In genomic region chr5:121757753-121758152, GRCh38 we compare ENCODE assay signal across 23 cellular contexts.
DNase-seq lines count a peak whose midpoint lies in the region; ATAC-seq, FAIRE-seq and TF ChIP-seq lines count a peak whose summit lies in the region.
"Had no signal": no experiment of that assay in that cellular context is flagged by ENCODE, and none has a peak within 500 bp of the region (broad histone marks: within the 10 kb centered on the region; RNA-seq: fewer than 3 reads in every experiment).

No MANE protein-coding gene starts in this region.

- H3K4me2 ChIP-seq in K562 (ENCODE audit: insufficient read depth, low read length) = no peak overlapping the region

- H3K27me3 ChIP-seq in breast epithelium (no peaks in the 10 kb centered on the region), K562 (ENCODE audit: control insufficient read depth in 2 of 2, insufficient read depth in 2 of 2, low read length in 2 of 2) (no peaks in the 10 kb centered on the region), upper lobe of right lung (no peaks in the 10 kb centered on the region)
- H3K27me3 ChIP-seq: BE2C; BLaER1 treated with 17β-estradiol and CSF1 and Interleukin-3, amounts not matched to agents 10 nM and 100 nM had no signal

- no peaks in the 10 kb centered on the region for H3K9me1 ChIP-seq in K562 (ENCODE audit: control insufficient read depth, insufficient read depth, low read length)

- H3K9ac ChIP-seq in K562 (ENCODE audit: insufficient read depth in 1 of 2, low read depth in 2 of 2, low read length in 2 of 2) = no peak overlapping the region
- H3K9ac ChIP-seq: BLaER1 treated with 17β-estradiol and CSF1 and Interleukin-3, amounts not matched to agents 10 nM and 100 nM had no signal

- peak overlapping the region; percentile 36 for H3K27ac Mint-ChIP-seq in MCF 10A (ENCODE audit: low read depth, unreplicated experiment)
- H3K27ac Mint-ChIP-seq in activated CD4-positive, alpha-beta T cell treated with anti-CD3 and anti-CD28 coated beads, Interleukin-2, amount 10 ng/mL, durations not matched to agents 24 days and 14 days = no peak overlapping the region
- H3K27ac Mint-ChIP-seq: CD14-positive monocyte; CD4-positive, alpha-beta T cell; CD8-positive, alpha-beta memory T cell; HFFc6 had no signal

- CTCF ChIA-PET in MCF 10A (lab: Yijun Ruan, JAX) = no interaction called here
- CTCF ChIA-PET in K562 (lab: Yijun Ruan, JAX; ENCODE audit: low intra/inter-chr PET ratio) = no interaction called here

- no peak for DNase-seq in MCF 10A (ENCODE audit: unreplicated experiment)
- no peak for DNase-seq in breast epithelium (ENCODE audit: low spot score in 2 of 2)
- peak; percentile 25 for DNase-seq in NCI-H2227 (lab: John Stamatoyannopoulos, UW; ENCODE audit: unreplicated experiment)
- no peak for DNase-seq in K562 (ENCODE audit: extremely low read depth in 1 of 4, low spot score in 3 of 4)
- DNase-seq in COLO668 (lab: John Stamatoyannopoulos, UW; ENCODE audit: unreplicated experiment) = no peak
- DNase-seq in upper lobe of right lung = no peak
- no peak for DNase-seq in activated CD4-positive, alpha-beta T cell treated with anti-CD3 and anti-CD28 coated beads, Interleukin-2, amount 10 ng/mL, durations not matched to agents 24 days and 14 days
- DNase-seq: ACHN; BE2C; Calu3; CD4-positive, alpha-beta T cell; CD8-positive, alpha-beta memory T cell; COR-L47; DMS53; DMS79 treated with DMSO at 0.1 percent for 48 hours; GOT3; HFFc6 had no signal

- no peaks in the 10 kb centered on the region for H4K20me1 ChIP-seq in K562 (replicated peaks; ENCODE audit: control insufficient read depth, insufficient read depth, low read length)
- H4K20me1 ChIP-seq: BLaER1 treated with 17β-estradiol and CSF1 and Interleukin-3, amounts not matched to agents 10 nM and 100 nM had no signal

- no peak overlapping the region for H3K4me3 Mint-ChIP-seq in MCF 10A (ENCODE audit: unreplicated experiment)
- no peak overlapping the region for H3K4me3 Mint-ChIP-seq in activated CD4-positive, alpha-beta T cell treated with anti-CD3 and anti-CD28 coated beads, Interleukin-2, amount 10 ng/mL, durations not matched to agents 24 days and 14 days
- H3K4me3 Mint-ChIP-seq: CD14-positive monocyte; CD4-positive, alpha-beta T cell; CD8-positive, alpha-beta memory T cell; HFFc6 had no signal

- TF ChIP-seq RAD21 in K562 (CRISPR knock-in tag; conservative IDR thresholded peaks at IDR 0.05 in 1 of 2, IDR thresholded peaks at IDR 0.05 in 1 of 2) = no peak

- in situ Hi-C loops in K562 (cut with MboI) = no loop called here

- H2AFZ ChIP-seq in K562 (ENCODE audit: low read depth, low read length) = no peak overlapping the region; the same call in 1 of the 2 replicates

- no peaks in the 10 kb centered on the region for H3K27me3 Mint-ChIP-seq in MCF 10A (ENCODE audit: insufficient read depth, unreplicated experiment)
- H3K27me3 Mint-ChIP-seq in activated CD4-positive, alpha-beta T cell treated with anti-CD3 and anti-CD28 coated beads, Interleukin-2, amount 10 ng/mL, durations not matched to agents 24 days and 14 days = no peaks in the 10 kb centered on the region
- H3K27me3 Mint-ChIP-seq: CD4-positive, alpha-beta T cell; CD8-positive, alpha-beta memory T cell had no signal

- intact Hi-C loops in MCF 10A (cut with micrococcal nuclease) = no loop called here
- intact Hi-C loops in breast epithelium (cut with DNase I; ENCODE audit: low total_unique reads) = no loop called here
- intact Hi-C loops in K562 (cut with micrococcal nuclease) = no loop called here
- intact Hi-C loops in upper lobe of right lung (cut with DNase I) = no loop called here
- intact Hi-C loops in activated CD4-positive, alpha-beta T cell treated with anti-CD3 and anti-CD28 coated beads, Interleukin-2, amount 10 ng/mL, durations not matched to agents 24 days and 14 days (cut with micrococcal nuclease) = no loop called here

- H3K36me3 ChIP-seq in breast epithelium (no peaks in the 10 kb centered on the region), K562 (ENCODE audit: control insufficient read depth, insufficient read depth, low read length) (no peaks in the 10 kb centered on the region), upper lobe of right lung (no peaks in the 10 kb centered on the region)
- H3K36me3 ChIP-seq: BE2C; BLaER1 treated with 17β-estradiol and CSF1 and Interleukin-3, amounts not matched to agents 10 nM and 100 nM; HAP-1 had no signal

- H3K4me1 ChIP-seq in breast epithelium = no peaks in the 10 kb centered on the region
- H3K4me1 ChIP-seq in K562 (replicated peaks in 1 of 2; ENCODE audit: control insufficient read depth in 2 of 2, insufficient read depth in 2 of 2, low read length in 2 of 2) = no peaks in the 10 kb centered on the region; a peak in 1 of 5 replicates
- no peaks in the 10 kb centered on the region for H3K4me1 ChIP-seq in upper lobe of right lung
- H3K4me1 ChIP-seq: BE2C, HAP-1 had no signal

- TF ChIP-seq POLR2A in breast epithelium (IDR thresholded peaks at IDR 0.05) (no peak), K562 (conservative IDR thresholded peaks at IDR 0.05) (no peak)

- ATAC-seq in K562 (no peak), upper lobe of right lung (no peak)

- no peaks in the 10 kb centered on the region for H3K9me3 Mint-ChIP-seq in MCF 10A (ENCODE audit: unreplicated experiment)
- H3K9me3 Mint-ChIP-seq in activated CD4-positive, alpha-beta T cell treated with anti-CD3 and anti-CD28 coated beads, Interleukin-2, amount 10 ng/mL, durations not matched to agents 24 days and 14 days = no peaks in the 10 kb centered on the region
- H3K9me3 Mint-ChIP-seq: CD4-positive, alpha-beta T cell had no signal

- no peak for FAIRE-seq in K562 (lab: Jason Lieb, UNC)
- FAIRE-seq: GM12892, H54 had no signal

- 12% methylated on average over 2 of the region's 2 CpGs for WGBS in K562 (ENCODE audit: insufficient coverage, low coverage, missing lambda C conversion rate)

- H3K9me3 ChIP-seq in breast epithelium = no peaks in the 10 kb centered on the region
- H3K9me3 ChIP-seq in K562 (replicated peaks; ENCODE audit: control insufficient read depth, insufficient read depth, low read depth, low read length) = no peaks in the 10 kb centered on the region
- no peaks in the 10 kb centered on the region for H3K9me3 ChIP-seq in upper lobe of right lung
- H3K9me3 ChIP-seq: BE2C; BLaER1 treated with 17β-estradiol and CSF1 and Interleukin-3, amounts not matched to agents 10 nM and 100 nM; HAP-1 had no signal

- no TSS peak for BruUV-seq in MCF 10A (replicated peaks; lab: Mats Ljungman, UMichigan)
- BruUV-seq in K562 (replicated peaks; lab: Mats Ljungman, UMichigan) = no TSS peak

- TF ChIP-seq EP300 in K562 (IDR thresholded peaks at IDR 0.05; ENCODE audit: low read length) = no peak

- H3K36me3 Mint-ChIP-seq in MCF 10A (ENCODE audit: insufficient read depth, unreplicated experiment) = no peaks in the 10 kb centered on the region
- no peaks in the 10 kb centered on the region for H3K36me3 Mint-ChIP-seq in activated CD4-positive, alpha-beta T cell treated with anti-CD3 and anti-CD28 coated beads, Interleukin-2, amount 10 ng/mL, durations not matched to agents 24 days and 14 days (ENCODE audit: low read depth)
- H3K36me3 Mint-ChIP-seq: CD14-positive monocyte; CD8-positive, alpha-beta memory T cell had no signal

- no peaks in the 10 kb centered on the region for H3K4me1 Mint-ChIP-seq in MCF 10A (ENCODE audit: insufficient read depth, unreplicated experiment)
- no peaks in the 10 kb centered on the region for H3K4me1 Mint-ChIP-seq in activated CD4-positive, alpha-beta T cell treated with anti-CD3 and anti-CD28 coated beads, Interleukin-2, amount 10 ng/mL, durations not matched to agents 24 days and 14 days
- H3K4me1 Mint-ChIP-seq: CD14-positive monocyte; CD8-positive, alpha-beta memory T cell had no signal

- POLR2A ChIA-PET in MCF 10A (lab: Yijun Ruan, JAX) = no interaction called here
- POLR2A ChIA-PET in K562 (lab: Yijun Ruan, JAX) = no interaction called here

- H3K27ac ChIP-seq in breast epithelium = no peak overlapping the region
- peak overlapping the region; percentile 55; the same call in 2 of the 3 replicates for H3K27ac ChIP-seq in K562 (ENCODE audit: extremely low read depth, low read depth, low read length)
- H3K27ac ChIP-seq in upper lobe of right lung = no peak overlapping the region
- H3K27ac ChIP-seq: 22Rv1 had no signal

- no peak overlapping the region for H3K4me3 ChIP-seq in breast epithelium
- H3K4me3 ChIP-seq in K562 = no peak overlapping the region
- H3K4me3 ChIP-seq in upper lobe of right lung = no peak overlapping the region
- H3K4me3 ChIP-seq: BLaER1 treated with 17β-estradiol and CSF1 and Interleukin-3, amounts not matched to agents 10 nM and 100 nM; HAP-1 had no signal

- no peaks in the 10 kb centered on the region for H3K79me2 ChIP-seq in K562 (ENCODE audit: control insufficient read depth, insufficient read depth, low read length)

- no peak for TF ChIP-seq CTCF in MCF 10A (IDR thresholded peaks at IDR 0.05; ENCODE audit: unreplicated experiment)
- no peak for TF ChIP-seq CTCF in breast epithelium (IDR thresholded peaks at IDR 0.05)
- no peak for TF ChIP-seq CTCF in K562 (IDR thresholded peaks at IDR 0.05 in 2 of 3, conservative IDR thresholded peaks at IDR 0.05 in 1 of 3; ENCODE audit: insufficient read depth in 2 of 3, low read depth in 1 of 3, low read length in 3 of 3)
- no peak for TF ChIP-seq CTCF in upper lobe of right lung (IDR thresholded peaks at IDR 0.05)

TF ChIP-seq in K562, 482 proteins besides CTCF, POLR2A, EP300 and RAD21 (continues in another document):
- TF ChIP-seq SNIP1 (IDR thresholded peaks at IDR 0.05; ENCODE audit: low read depth) (no peak), C11orf30 (IDR thresholded peaks at IDR 0.05; ENCODE audit: low read depth) (peak; percentile 21; the same call in 1 of the 2 replicates), NFIX (CRISPR knock-in tag; IDR thresholded peaks at IDR 0.05; ENCODE audit: low read depth) (no peak)
